27 cellular contexts compared by ENCODE assay signal in genomic region chr10:23891301-23891700, GRCh38.
"Had no signal": no experiment of that assay in that cellular context is flagged by ENCODE, and none has a peak within 500 bp of the region (broad histone marks: within the 10 kb centered on the region; RNA-seq: fewer than 3 reads in every experiment).

No MANE protein-coding gene starts in this region.

- H3K27me3 Mint-ChIP-seq: stimulated activated naive CD8-positive, alpha-beta T cell treated with anti-CD3 and anti-CD28 coated beads, Interleukin-15, amount 100 ng/mL, for 72 hours had no signal

- H3K4me1 ChIP-seq: stomach, suprapubic skin, testis, thyroid gland, tibial artery, tibial nerve, transverse colon, upper lobe of left lung, upper lobe of right lung, uterus, vagina had no signal

- H3K27me3 ChIP-seq: stomach, suprapubic skin, testis, thyroid gland, tibial artery, tibial nerve, transverse colon, upper lobe of left lung, upper lobe of right lung, uterus, vagina had no signal

- H3K36me3 ChIP-seq: stomach, suprapubic skin, thoracic aorta, thyroid gland, tibial artery, tibial nerve, transverse colon, upper lobe of left lung, upper lobe of right lung, uterus, vagina had no signal

- H3K36me3 Mint-ChIP-seq: stimulated activated effector memory CD8-positive, alpha-beta T cell treated with anti-CD3 and anti-CD28 coated beads, Interleukin-12 subunit alpha, Interleukin-12 subunit beta, amount 100 ng/mL, for 72 hours; stimulated activated memory B cell treated with anti-CD40 and anti-IgM and Interleukin-4, amounts not matched to agents 10 μg/mL and 1 μg/mL and 100 μg/mL, for 72 hours; type B pancreatic cell had no signal

- H3K27ac Mint-ChIP-seq: stimulated activated effector memory CD8-positive, alpha-beta T cell treated with anti-CD3 and anti-CD28 coated beads, Interleukin-12 subunit alpha, Interleukin-12 subunit beta, amount 100 ng/mL, for 72 hours; stimulated activated memory B cell treated with anti-CD40 and anti-IgM and Interleukin-4, amounts not matched to agents 10 μg/mL and 1 μg/mL and 100 μg/mL, for 72 hours; stimulated activated naive CD8-positive, alpha-beta T cell treated with anti-CD3 and anti-CD28 coated beads, Interleukin-15, amount 100 ng/mL, for 72 hours; stimulated activated naive CD8-positive, alpha-beta T cell treated with anti-CD3 and anti-CD28 coated beads, Interleukin-15, Interleukin-2, amounts not matched to agents 100 ng/mL and 50 ng/mL, for 24 hours; type B pancreatic cell had no signal

- DNase-seq: stimulated activated CD4-positive, alpha-beta T cell treated with anti-CD3 and anti-CD28 coated beads, Interleukin-2, amount 100 ng/mL, for 48 hours; stimulated activated CD4-positive, alpha-beta T cell treated with anti-CD3 and anti-CD28 coated beads, Interleukin-4, amount 100 ng/mL, for 1 hour; stimulated activated CD4-positive, alpha-beta T cell treated with anti-CD3 and anti-CD28 coated beads, Interleukin-4, amount 100 ng/mL, for 24 hours; stimulated activated CD4-positive, alpha-beta T cell treated with anti-CD3 and anti-CD28 coated beads, Interleukin-4, amount 100 ng/mL, for 4 hours; stimulated activated CD8-positive, alpha-beta memory T cell treated with anti-CD3 and anti-CD28 coated beads, Interleukin-4, amount 100 ng/mL, for 48 hours; stimulated activated naive CD4-positive, alpha-beta T cell; stimulated activated naive CD4-positive, alpha-beta T cell treated with Interleukin-2 at 50 U/mL for 16 hours; stimulated activated naive CD8-positive, alpha-beta T cell treated with anti-CD3 and anti-CD28 coated beads, Interleukin-15, amount 100 ng/mL, for 72 hours; stimulated activated naive CD8-positive, alpha-beta T cell treated with anti-CD3 and anti-CD28 coated beads, Interleukin-15, Interleukin-2, amounts not matched to agents 100 U/mL and 50 U/mL, for 24 hours; stomach; substantia nigra; testis; thyroid gland; tibial artery; transverse colon; trophoblast cell; upper lobe of left lung; upper lobe of right lung; uterus had no signal

- H3K4me3 Mint-ChIP-seq: stimulated activated effector memory CD8-positive, alpha-beta T cell treated with anti-CD3 and anti-CD28 coated beads, Interleukin-12 subunit alpha, Interleukin-12 subunit beta, amount 100 ng/mL, for 72 hours; stimulated activated memory B cell treated with anti-CD40 and anti-IgM and Interleukin-4, amounts not matched to agents 10 μg/mL and 1 μg/mL and 100 μg/mL, for 72 hours; stimulated activated naive CD8-positive, alpha-beta T cell treated with anti-CD3 and anti-CD28 coated beads, Interleukin-15, amount 100 ng/mL, for 72 hours; stimulated activated naive CD8-positive, alpha-beta T cell treated with anti-CD3 and anti-CD28 coated beads, Interleukin-15, Interleukin-2, amounts not matched to agents 100 ng/mL and 50 ng/mL, for 24 hours; type B pancreatic cell had no signal

- H3K27ac ChIP-seq: stomach, suprapubic skin, testis, thoracic aorta, thyroid gland, tibial artery, tibial nerve, transverse colon, upper lobe of left lung, upper lobe of right lung, uterus, vagina had no signal

- ATAC-seq: stimulated activated effector memory CD8-positive, alpha-beta T cell treated with anti-CD3 and anti-CD28 coated beads, Interleukin-12 subunit alpha, Interleukin-12 subunit beta, amount 100 ng/mL, for 72 hours; stimulated activated memory B cell treated with anti-CD40 and anti-IgM and Interleukin-4, amounts not matched to agents 10 μg/mL and 1 μg/mL and 100 μg/mL, for 72 hours; stimulated activated naive CD8-positive, alpha-beta T cell treated with anti-CD3 and anti-CD28 coated beads, Interleukin-15, amount 100 ng/mL, for 72 hours; stimulated activated naive CD8-positive, alpha-beta T cell treated with anti-CD3 and anti-CD28 coated beads, Interleukin-15, Interleukin-2, amounts not matched to agents 100 U/mL and 50 U/mL, for 24 hours; upper lobe of right lung had no signal

- H3K4me1 Mint-ChIP-seq: stimulated activated effector memory CD8-positive, alpha-beta T cell treated with anti-CD3 and anti-CD28 coated beads, Interleukin-12 subunit alpha, Interleukin-12 subunit beta, amount 100 ng/mL, for 72 hours; stimulated activated memory B cell treated with anti-CD40 and anti-IgM and Interleukin-4, amounts not matched to agents 10 μg/mL and 1 μg/mL and 100 μg/mL, for 72 hours; stimulated activated naive CD8-positive, alpha-beta T cell treated with anti-CD3 and anti-CD28 coated beads, Interleukin-15, amount 100 ng/mL, for 72 hours had no signal

- H3K4me3 ChIP-seq: stomach, suprapubic skin, testis, thoracic aorta, thyroid gland, tibial artery, tibial nerve, transverse colon, upper lobe of left lung, upper lobe of right lung, uterus, vagina had no signal

- H3K9me3 ChIP-seq: stomach, suprapubic skin, testis, thoracic aorta, thyroid gland, tibial artery, tibial nerve, transverse colon, upper lobe of left lung, upper lobe of right lung, uterus, vagina had no signal

- H3K9me3 Mint-ChIP-seq: stimulated activated effector memory CD8-positive, alpha-beta T cell treated with anti-CD3 and anti-CD28 coated beads, Interleukin-12 subunit alpha, Interleukin-12 subunit beta, amount 100 ng/mL, for 72 hours; stimulated activated naive CD8-positive, alpha-beta T cell treated with anti-CD3 and anti-CD28 coated beads, Interleukin-15, amount 100 ng/mL, for 72 hours; stimulated activated naive CD8-positive, alpha-beta T cell treated with anti-CD3 and anti-CD28 coated beads, Interleukin-15, Interleukin-2, amounts not matched to agents 100 ng/mL and 50 ng/mL, for 24 hours had no signal
